8 cellular contexts compared by ENCODE assay signal in genomic region chr12:100668939-100669536, GRCh38.
DNase-seq lines count a peak whose midpoint lies in the region; ATAC-seq and TF ChIP-seq lines count a peak whose summit lies in the region.

No MANE protein-coding gene starts in this region.

- H3K4me3 ChIP-seq in OCI-LY1 (ENCODE audit: low read depth, low read length, poor library complexity, severe bottlenecking): no peak overlapping the region
- no peak overlapping the region for H3K4me3 ChIP-seq in heart right ventricle
- H3K4me3 ChIP-seq in gastroesophageal sphincter: no peak overlapping the region

- DNase-seq in G401 (ENCODE audit: low spot score) (peak; percentile 29), heart right ventricle (peak; percentile 43 to 61), retina (peak; percentile 75)
- DNase-seq in activated naive CD4-positive, alpha-beta T cell treated with Interleukin-2 at 50 U/mL for 16 hours: peak; percentile 30

- TF ChIP-seq CTCF in OCI-LY1 (IDR thresholded peaks at IDR 0.05; ENCODE audit: low read length) (peak; percentile 89), heart right ventricle (IDR thresholded peaks at IDR 0.05) (peak; percentile 30 to 80 (median 66)), gastroesophageal sphincter (IDR thresholded peaks at IDR 0.05) (peak in 2 of 4 experiments; percentile 30 to 54)

- no peak overlapping the region for H3K9ac ChIP-seq in OCI-LY1 (ENCODE audit: low read length)

- in situ Hi-C loops in G401 (cut with HindIII; ENCODE audit: low sequenced_read_pairs): no loop called here

- intact Hi-C loops in heart right ventricle (cut with DNase I): loop anchor here in 1 of 10 donors (5.0 to 10.0 kb wide), 2 partner anchors 73 to 324 kb away; no protein-coding TSS in a partner anchor

- WGBS in heart right ventricle, 2 donors: 33 to 37% methylated on average over 9 of the region's 9 CpGs
- WGBS in gastroesophageal sphincter (ENCODE audit: low coverage in 1 of 2), 2 donors: 41 to 42% methylated on average over 7 to 9 of the region's 9 CpGs

- H2AFZ ChIP-seq in OCI-LY1 (ENCODE audit: low read length): no peak overlapping the region

- H3K27ac ChIP-seq in OCI-LY1 (ENCODE audit: low read depth, low read length, poor library complexity, severe bottlenecking) (no peak overlapping the region), heart right ventricle (no peak overlapping the region), gastroesophageal sphincter (no peak overlapping the region)

- H3F3A ChIP-seq in OCI-LY1 (ENCODE audit: insufficient read depth, low read length): no peaks in the 10 kb centered on the region

- H4K20me1 ChIP-seq in OCI-LY1 (ENCODE audit: insufficient read depth, low read length): no peaks in the 10 kb centered on the region

- no peak for TF ChIP-seq EP300 in Ishikawa (IDR thresholded peaks at IDR 0.05; ENCODE audit: borderline replicate concordance)
- TF ChIP-seq EP300 in gastroesophageal sphincter (IDR thresholded peaks at IDR 0.05): no peak

- H3K9me2 ChIP-seq in OCI-LY1 (ENCODE audit: low read depth, low read length): no peaks in the 10 kb centered on the region

- H3K9me3 ChIP-seq in OCI-LY1 (ENCODE audit: low read length) (no peaks in the 10 kb centered on the region), heart right ventricle (no peaks in the 10 kb centered on the region), gastroesophageal sphincter (no peaks in the 10 kb centered on the region)

- no peaks in the 10 kb centered on the region for H3K27me3 ChIP-seq in OCI-LY1 (ENCODE audit: insufficient read depth, low read length)
- H3K27me3 ChIP-seq in heart right ventricle: peaks cover 0 to 13% (median 7%) of the 10 kb centered on the region in 7 donors
- peaks cover 23% of the 10 kb centered on the region for H3K27me3 ChIP-seq in gastroesophageal sphincter

- no peaks in the 10 kb centered on the region for H3K79me2 ChIP-seq in OCI-LY1 (ENCODE audit: insufficient read depth, low read length)

- no peak overlapping the region for H3K4me2 ChIP-seq in OCI-LY1 (ENCODE audit: low read length)

- no peaks in the 10 kb centered on the region for H3K4me1 ChIP-seq in OCI-LY1 (ENCODE audit: insufficient read depth, low read length, severe bottlenecking)
- H3K4me1 ChIP-seq in heart right ventricle: no peaks in the 10 kb centered on the region
- no peaks in the 10 kb centered on the region for H3K4me1 ChIP-seq in gastroesophageal sphincter

- H3K36me3 ChIP-seq in OCI-LY1 (ENCODE audit: insufficient read depth, low read length) (no peaks in the 10 kb centered on the region), heart right ventricle (no peaks in the 10 kb centered on the region), gastroesophageal sphincter (no peaks in the 10 kb centered on the region)

- no peak for TF ChIP-seq POLR2A in gastroesophageal sphincter (IDR thresholded peaks at IDR 0.05)

- TF ChIP-seq RAD21 in Ishikawa (IDR thresholded peaks at IDR 0.05; ENCODE audit: low read depth): peak; percentile 61

- peak; percentile 85 for ATAC-seq in GM21576 (IDR thresholded peaks at IDR 0.05; ENCODE audit: unreplicated experiment)
- peak in 3 of 8 donors; percentile 39 to 53 (median 49) for ATAC-seq in heart right ventricle
- ATAC-seq in gastroesophageal sphincter: no peak

TF ChIP-seq in Ishikawa, 13 proteins besides CTCF, POLR2A, EP300 and RAD21:
- TF ChIP-seq TEAD4 (IDR thresholded peaks at IDR 0.05): peak; percentile 78; the same call in 1 of the 2 replicates
- TF ChIP-seq TAF1 (IDR thresholded peaks at IDR 0.05; ENCODE audit: low read depth): no peak
